In genomic region chrX:71144651-71145050, GRCh38 we compare ENCODE assay signal across 8 cellular contexts. TPM values are rescaled to one million over a fixed set of nuclear protein-coding genes. Genes with fewer than 3 reads are reported as not detected.
A peak's percentile ranks its signal among the peaks of the same experiment; 100 is the strongest.
DNase-seq lines count a peak whose midpoint lies in the region; TF ChIP-seq lines count a peak whose summit lies in the region.

Gene NLGN3 (plus strand): TSS chrX:71144841. CDS start chrX:71147750, 2,909 bp downstream.

- TF ChIP-seq CTCF in smooth muscle cell (IDR thresholded peaks at IDR 0.05; ENCODE audit: borderline replicate concordance, insufficient read depth, poor library complexity, severe bottlenecking) = no peak

- no peaks in the 10 kb centered on the region for H3F3A ChIP-seq in smooth muscle cell (ENCODE audit: low read depth)

- no peaks in the 10 kb centered on the region for H3K36me3 ChIP-seq in smooth muscle cell (ENCODE audit: low read depth)

- no peak within 1 kb of the TSS for H3K27ac ChIP-seq in smooth muscle cell (ENCODE audit: low read depth)

- no peaks in the 10 kb centered on the region for H4K20me1 ChIP-seq in smooth muscle cell (ENCODE audit: low read depth)

- no peaks in the 10 kb centered on the region for H3K9me3 ChIP-seq in smooth muscle cell (replicated peaks; ENCODE audit: low read depth)

- no peaks in the 10 kb centered on the region for H3K4me1 ChIP-seq in smooth muscle cell (ENCODE audit: low read depth)

- peak; percentile 17 for DNase-seq in DMS53 (lab: John Stamatoyannopoulos, UW)
- DNase-seq in DMS53 treated with DMSO at 0.1 percent for 48 hours (lab: John Stamatoyannopoulos, UW; ENCODE audit: unreplicated experiment) = no peak
- peak in 46 of 58 donors; percentile 1 to 58 (median 34) for DNase-seq in anterior cingulate cortex (lab: John Stamatoyannopoulos, UW)
- DNase-seq in iPS-NIHi11 (ENCODE audit: low spot score) = peak; percentile 67
- no peak for DNase-seq in smooth muscle cell (lab: John Stamatoyannopoulos, UW; ENCODE audit: unreplicated experiment)
- no peak for DNase-seq in DMS153 treated with DMSO at 0.1 percent for 48 hours (lab: John Stamatoyannopoulos, UW; ENCODE audit: unreplicated experiment)
- no peak for DNase-seq in stimulated activated CD4-positive, alpha-beta T cell treated with anti-CD3 and anti-CD28 coated beads, Interleukin-2, amount 100 ng/mL, for 24 hours
- no peak for DNase-seq in activated CD4-positive, alpha-beta T cell treated with anti-CD3 and anti-CD28 coated beads, Interleukin-2, amount 50 U/mL, for 48 hours

- H3K27me3 ChIP-seq in smooth muscle cell (ENCODE audit: low read depth) = no peaks in the 10 kb centered on the region

- H3K4me3 ChIP-seq in smooth muscle cell = peak within 1 kb of the TSS; percentile 40

- no peaks in the 10 kb centered on the region for H3K79me2 ChIP-seq in smooth muscle cell (ENCODE audit: low read depth)

- WGBS in smooth muscle cell (ENCODE audit: low lambda C conversion rate) = 61% methylated on average over 25 of the region's 28 CpGs

- H3K9ac ChIP-seq in smooth muscle cell (ENCODE audit: low read depth) = no peak within 1 kb of the TSS

- H3K4me2 ChIP-seq in smooth muscle cell = peak within 1 kb of the TSS; percentile 76

- H2AFZ ChIP-seq in smooth muscle cell (ENCODE audit: low read depth) = no peak within 1 kb of the TSS

RNA-seq across cellular contexts. Expression of gene NLGN3, which starts in this region (rescaled TPM):
- total RNA-seq in smooth muscle cell = 0.13 and 0.40 TPM in 2 replicates
- 0.18 and 1.5 TPM in 2 replicates for polyA plus RNA-seq in smooth muscle cell

Comparison
In these comparisons a context has a peak if more than half of its experiments do, and no peak if none do; other contexts are left out.
1. DNase-seq: peak in DMS53 (single experiment), anterior cingulate cortex (46 of 58) and iPS-NIHi11 (single experiment); none in DMS53 treated with DMSO at 0.1 percent for 48 hours (single experiment), smooth muscle cell (single experiment), DMS153 treated with DMSO at 0.1 percent for 48 hours (single experiment), stimulated activated CD4-positive, alpha-beta T cell treated with anti-CD3 and anti-CD28 coated beads, Interleukin-2, amount 100 ng/mL, for 24 hours (0 of 2) and activated CD4-positive, alpha-beta T cell treated with anti-CD3 and anti-CD28 coated beads, Interleukin-2, amount 50 U/mL, for 48 hours (0 of 2).